In the genomic region with DNA sequence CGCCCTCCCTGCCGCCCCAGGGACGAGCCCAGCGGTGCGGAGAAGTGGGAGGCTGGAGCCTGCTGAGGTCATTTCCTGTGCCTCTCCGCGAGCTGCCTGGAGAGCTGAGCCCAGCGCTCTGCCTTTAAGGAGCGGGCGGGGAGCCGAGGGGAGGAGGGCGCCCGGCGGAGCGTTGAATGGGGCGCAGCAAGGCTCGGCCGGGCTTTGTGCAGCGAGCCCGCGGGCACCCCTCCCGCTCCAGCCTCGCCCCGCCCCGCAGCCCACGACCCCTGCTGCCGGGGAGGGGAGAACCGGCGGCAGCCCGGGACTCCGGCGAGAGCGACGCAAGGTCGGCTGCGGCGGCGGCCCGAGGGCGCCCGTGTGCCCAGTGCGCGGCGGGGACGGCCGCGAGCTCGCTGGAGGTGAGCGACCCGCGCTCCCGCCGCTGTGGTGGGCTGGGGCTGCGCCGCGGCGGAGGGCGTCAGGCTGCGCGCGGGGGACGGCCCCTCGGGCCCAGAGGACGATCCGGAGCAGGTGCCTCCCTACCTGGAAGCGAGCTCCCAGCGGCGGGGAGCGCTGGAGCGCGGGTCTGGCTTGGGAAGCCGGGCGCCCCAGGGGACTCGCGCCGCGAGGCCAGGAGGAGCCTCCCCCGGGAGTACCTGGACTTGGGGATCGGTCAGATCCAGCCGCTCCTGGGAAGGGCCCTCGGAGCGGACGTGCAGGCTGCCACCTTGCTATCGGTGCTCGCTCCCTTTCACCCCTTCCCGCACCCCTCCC, we compare ENCODE assay signal across 8 cellular contexts. TPM values are rescaled to one million over a fixed set of nuclear protein-coding genes. Genes with fewer than 3 reads are reported as not detected.
DNase-seq lines count a peak whose midpoint lies in the region; ATAC-seq and TF ChIP-seq lines count a peak whose summit lies in the region.

TSS of gene PLEKHH1 (plus strand) at position 293 of the 756 bp plus-strand sequence. CDS start 8,578 bp downstream, outside the sequence.

- H3K36me3 Mint-ChIP-seq in mesothelial cell of epicardium: no peaks in the 10 kb centered on the region

- H3K9me3 Mint-ChIP-seq in mesothelial cell of epicardium: no peaks in the 10 kb centered on the region

- H3K4me3 Mint-ChIP-seq in mesothelial cell of epicardium: peak within 1 kb of the TSS; percentile 81

- H3K27ac Mint-ChIP-seq in mesothelial cell of epicardium: peak within 1 kb of the TSS; percentile 91

- H3K4me1 Mint-ChIP-seq in mesothelial cell of epicardium: peaks cover 5% of the 10 kb centered on the region

- ATAC-seq in HG02973 (IDR thresholded peaks at IDR 0.05; ENCODE audit: unreplicated experiment): peak; percentile 63

- peak; percentile 85 for DNase-seq in ELR (ENCODE audit: low read depth)
- DNase-seq in NCI-H510A treated with DMSO at 0.1 percent for 48 hours (lab: John Stamatoyannopoulos, UW): peak; percentile 81
- peak; percentile 82 for DNase-seq in activated CD8-positive, alpha-beta memory T cell treated with anti-CD3 and anti-CD28 coated beads, Interleukin-2, amount 50 U/mL, for 48 hours
- DNase-seq in epithelial cell of prostate (ENCODE audit: low read depth, low spot score): peak; percentile 27
- DNase-seq in mesothelial cell of epicardium (ENCODE audit: low spot score in 2 of 2, unreplicated experiment in 2 of 2): peak; percentile 45 to 69
- DNase-seq in stimulated activated CD8-positive, alpha-beta memory T cell treated with anti-CD3 and anti-CD28 coated beads, Interleukin-7, amount 100 ng/mL, for 48 hours (ENCODE audit: extremely low read depth in 1 of 2, low read depth in 1 of 2): peak; percentile 35 to 47
- DNase-seq in NCI-H128 (lab: John Stamatoyannopoulos, UW; ENCODE audit: unreplicated experiment): no peak

- peaks cover 17% of the 10 kb centered on the region for H3K27me3 Mint-ChIP-seq in mesothelial cell of epicardium (ENCODE audit: low read depth)

- TF ChIP-seq CTCF in mesothelial cell of epicardium (IDR thresholded peaks at IDR 0.05; ENCODE audit: unreplicated experiment): no peak

- H3K27ac ChIP-seq in epithelial cell of prostate: peak within 1 kb of the TSS; percentile 48

RNA-seq across cellular contexts. Expression of gene PLEKHH1, which starts in this region (rescaled TPM):
- 20.5 to 21.4 TPM (median 21.0 TPM) in 3 replicates for total RNA-seq in mesothelial cell of epicardium
